ENCODE assay signal across 8 cellular contexts in genomic region chr21:41817228-41817627, GRCh38. TPM values are rescaled to one million over a fixed set of nuclear protein-coding genes. Genes with fewer than 3 reads are reported as not detected.
A peak's percentile ranks its signal among the peaks of the same experiment; 100 is the strongest.
DNase-seq lines count a peak whose midpoint lies in the region; ATAC-seq and TF ChIP-seq lines count a peak whose summit lies in the region.

No MANE protein-coding gene starts in this region.

- no peak overlapping the region for H3K4me3 ChIP-seq in HCT116 (replicated peaks in 1 of 2; ENCODE audit: low read depth in 1 of 2, low read length in 2 of 2)
- no peak overlapping the region for H3K4me3 ChIP-seq in gastroesophageal sphincter
- H3K4me3 ChIP-seq in osteoblast (ENCODE audit: insufficient read depth, low read length) = no peak overlapping the region

- POLR2A ChIA-PET in HCT116 (lab: Charles Lee) = no interaction called here

- no TSS peak for BruUV-seq in HCT116 (replicated peaks; lab: Mats Ljungman, UMichigan)

- H3K27ac ChIP-seq in HCT116 (ENCODE audit: low read depth, low read length) (no peak overlapping the region), gastroesophageal sphincter (no peak overlapping the region), osteoblast (ENCODE audit: low read depth, low read length) (peak overlapping the region; percentile 36)

- RAD21 ChIA-PET in HCT116 (lab: Charles Lee; ENCODE audit: low non-redundant PET in 1 of 2, low total read pairs in 2 of 2, uncharacterized antibody in 2 of 2, unreplicated experiment in 2 of 2) = interaction anchor here (1.0 to 1.8 kb wide), 4 partner anchors 115 to 309 kb away, joined by 3 to 6 read pairs (median 4); no protein-coding TSS in a partner anchor

- TF ChIP-seq POLR2A in HCT116 (IDR thresholded peaks at IDR 0.05; ENCODE audit: borderline replicate concordance, extremely low read depth, insufficient read depth, insufficient read length) (no peak), gastroesophageal sphincter (IDR thresholded peaks at IDR 0.05) (no peak)

- no peaks in the 10 kb centered on the region for H3K4me1 ChIP-seq in HCT116 (ENCODE audit: control insufficient read depth in 1 of 2, insufficient read depth in 2 of 2, low read length in 2 of 2)
- peaks cover 0 to 9% (median 3%) of the 10 kb centered on the region in 3 donors for H3K4me1 ChIP-seq in gastroesophageal sphincter
- H3K4me1 ChIP-seq in osteoblast (ENCODE audit: insufficient read depth, low read length) = peaks cover 7% of the 10 kb centered on the region

- H2AFZ ChIP-seq in HCT116 (ENCODE audit: low read depth, low read length, poor library complexity, severe bottlenecking) = no peak overlapping the region
- H2AFZ ChIP-seq in osteoblast (ENCODE audit: low read length) = no peak overlapping the region

- intact Hi-C loops in HCT116 (cut with micrococcal nuclease) = loop anchor here (1.0 to 2.0 kb wide), 2 partner anchors 62 to 205 kb away; partner anchors contain the start of gene PRDM15

- H3K9ac ChIP-seq in HCT116 (ENCODE audit: low read length) = no peak overlapping the region

- 7 to 22% methylated on average over 2 of the region's 3 CpGs for WGBS in gastroesophageal sphincter (ENCODE audit: low coverage in 1 of 2), 2 donors

- H3K27me3 ChIP-seq in HCT116 (ENCODE audit: insufficient read depth, low read length) = no peaks in the 10 kb centered on the region
- no peaks in the 10 kb centered on the region for H3K27me3 ChIP-seq in gastroesophageal sphincter
- H3K27me3 ChIP-seq in osteoblast (ENCODE audit: insufficient read depth, low read length) = no peaks in the 10 kb centered on the region

- peak; percentile 73 for TF ChIP-seq RAD21 in HCT116 (IDR thresholded peaks at IDR 0.05; ENCODE audit: low read depth)

- CTCF ChIA-PET in HCT116 (lab: Charles Lee) = interaction anchor here (0.7 to 2.2 kb wide), 9 partner anchors 33 to 534 kb away, joined by 3 to 39 read pairs (median 5); no protein-coding TSS in a partner anchor

- H3K9me2 ChIP-seq in HCT116 (ENCODE audit: insufficient read depth) = no peaks in the 10 kb centered on the region

- H3K36me3 ChIP-seq in HCT116 (ENCODE audit: control insufficient read depth in 1 of 2, insufficient read depth in 2 of 2, low read length in 2 of 2) (no peaks in the 10 kb centered on the region; a peak in 1 of 4 replicates), gastroesophageal sphincter (peaks cover 0 to 64% of the 10 kb centered on the region in 2 donors), osteoblast (ENCODE audit: insufficient read depth, low read length) (no peaks in the 10 kb centered on the region)

- H3K79me2 ChIP-seq in HCT116 (ENCODE audit: insufficient read depth, low read length) (no peaks in the 10 kb centered on the region), osteoblast (ENCODE audit: insufficient read depth, low read length) (no peaks in the 10 kb centered on the region)

- TF ChIP-seq CTCF in HCT116 (IDR thresholded peaks at IDR 0.05 in 2 of 3, conservative IDR thresholded peaks at IDR 0.05 in 1 of 3; ENCODE audit: borderline replicate concordance in 1 of 3, insufficient read depth in 1 of 3, low read depth in 2 of 3, low read length in 2 of 3) = peak; percentile 63 to 77 (median 76); a peak in 5 of 6 replicates
- peak in 2 of 4 experiments; percentile 55 to 61 for TF ChIP-seq CTCF in gastroesophageal sphincter (IDR thresholded peaks at IDR 0.05)
- peak; percentile 90 for TF ChIP-seq CTCF in osteoblast (IDR thresholded peaks at IDR 0.05; ENCODE audit: extremely low read depth, low read depth, low read length)

- no peaks in the 10 kb centered on the region for H4K20me1 ChIP-seq in HCT116 (ENCODE audit: insufficient read depth)
- no peaks in the 10 kb centered on the region for H4K20me1 ChIP-seq in osteoblast (ENCODE audit: insufficient read depth, low read length)

- peak; percentile 81 for ATAC-seq in HCT116
- ATAC-seq in gastroesophageal sphincter = peak; percentile 74
- no peak for ATAC-seq in HG02763 (IDR thresholded peaks at IDR 0.05; ENCODE audit: unreplicated experiment)

- no peak for TF ChIP-seq EP300 in gastroesophageal sphincter (IDR thresholded peaks at IDR 0.05)

- DNase-seq in DMS53 (lab: John Stamatoyannopoulos, UW) (peak; percentile 80), HCT116 (ENCODE audit: low read depth, low spot score) (peak; percentile 33), NCI-H226 (peak; percentile 51), osteoblast (ENCODE audit: insufficient read length, low spot score, missing footprints) (peak; percentile 98), ureter (ENCODE audit: low spot score) (no peak)
- peak; percentile 29 for DNase-seq in activated T-cell treated with anti-CD3 and anti-CD28 coated beads, Interleukin-2, amount 50 U/mL, for 1 hour

- H3K9me3 ChIP-seq in HCT116 (ENCODE audit: control insufficient read depth in 1 of 2, insufficient read depth in 1 of 2, low read depth in 1 of 2, low read length in 2 of 2) (no peaks in the 10 kb centered on the region), gastroesophageal sphincter (no peaks in the 10 kb centered on the region), osteoblast (ENCODE audit: low read depth, low read length) (no peaks in the 10 kb centered on the region)

- H3K4me2 ChIP-seq in HCT116 (ENCODE audit: low read length) (no peak overlapping the region), osteoblast (ENCODE audit: insufficient read depth, low read length) (no peak overlapping the region)

TF ChIP-seq in HCT116, 20 proteins besides CTCF, POLR2A, EP300 and RAD21:
- TF ChIP-seq ATF3 (IDR thresholded peaks at IDR 0.05) = no peak
- TF ChIP-seq FOSL1 (IDR thresholded peaks at IDR 0.05; ENCODE audit: low read depth) = no peak
- no peak for TF ChIP-seq ZNF274 (IDR thresholded peaks at IDR 0.05; ENCODE audit: low read depth, low read length)
- TF ChIP-seq POLR2AphosphoS5 (IDR thresholded peaks at IDR 0.05; ENCODE audit: low read depth, low read length) = no peak
- no peak for TF ChIP-seq REST (IDR thresholded peaks at IDR 0.05; ENCODE audit: low read depth)
- TF ChIP-seq YY1 (IDR thresholded peaks at IDR 0.05; ENCODE audit: extremely low read depth, insufficient replicate concordance, low read depth, low read length) = no peak
TF ChIP-seq in HCT116: peak in this region for 0.

RNA-seq across cellular contexts. Expression of gene RIPK4, which starts 50.4 kb away (rescaled TPM):
- 9.9 TPM for total RNA-seq in HCT116 (2021; ENCODE audit: unreplicated experiment)
- 8.2 and 11.1 TPM in 2 replicates for polyA plus RNA-seq in HCT116 (2012)
- total RNA-seq in gastroesophageal sphincter = 1 to 10 TPM in 2 of 4 donors, under 1 TPM in 2; 0.40 to 5.8 (median 1.5) TPM
- 0.29 and 2.2 TPM in 2 replicates for total RNA-seq in osteoblast
- total RNA-seq in ureter = 34.3 TPM
